28 cellular contexts compared by ENCODE assay signal in genomic region chr18:70197844-70198243, GRCh38. TPM values are rescaled to one million over a fixed set of nuclear protein-coding genes. Genes with fewer than 3 reads are reported as not detected.
A peak's percentile ranks its signal among the peaks of the same experiment; 100 is the strongest.
DNase-seq lines count a peak whose midpoint lies in the region; ATAC-seq lines count a peak whose summit lies in the region.
"Had no signal": no experiment of that assay in that cellular context is flagged by ENCODE, and none has a peak within 500 bp of the region (broad histone marks: within the 10 kb centered on the region; RNA-seq: fewer than 3 reads in every experiment).

No MANE protein-coding gene starts in this region.

- DNase-seq in activated CD8-positive, alpha-beta memory T cell treated with anti-CD3 and anti-CD28 coated beads, Interleukin-2, amount 10 ng/mL, durations not matched to agents 7 days and 5 days: no peak
- no peak for DNase-seq in activated CD8-positive, alpha-beta memory T cell treated with anti-CD3 and anti-CD28 coated beads for 24 hours
- DNase-seq in stimulated activated naive CD8-positive, alpha-beta T cell treated with anti-CD3 and anti-CD28 coated beads, Interleukin-15, Interleukin-2, amounts not matched to agents 100 U/mL and 50 U/mL, for 24 hours: no peak
- no peak for DNase-seq in stimulated activated naive CD8-positive, alpha-beta T cell treated with anti-CD3 and anti-CD28 coated beads, Interleukin-15, amount 100 ng/mL, for 72 hours
- no peak for DNase-seq in left lobe of liver (ENCODE audit: low spot score)
- no peak for DNase-seq in stimulated activated effector memory CD8-positive, alpha-beta T cell treated with anti-CD3 and anti-CD28 coated beads, Interleukin-12 subunit alpha, Interleukin-12 subunit beta, amount 100 ng/mL, for 72 hours (ENCODE audit: low spot score in 2 of 2)
- DNase-seq in posterior vena cava (ENCODE audit: low spot score): no peak
- no peak for DNase-seq in HK-2 (ENCODE audit: unreplicated experiment)
- DNase-seq: C1 segment of cervical spinal cord; Caco-2; CD4-positive, alpha-beta memory T cell; DMS 273 treated with DMSO at 0.1 percent for 48 hours; DMS79; EL; GDM1; GM23248; H7; IMR-90; KG1; MM.1S; NCI-H1694; NCI-H2029 treated with DMSO at 0.1 percent for 48 hours; NCI-H446 treated with DMSO at 0.1 percent for 48 hours; NCI-H526; PC-9; RPMI8226; SHP77 had no signal

- intact Hi-C loops in posterior vena cava (cut with DNase I): loop anchor here (5.0 kb wide), 3 partner anchors 234 to 254 kb away; no protein-coding TSS in a partner anchor

- no peaks in the 10 kb centered on the region for H3K9me3 Mint-ChIP-seq in activated CD8-positive, alpha-beta memory T cell treated with anti-CD3 and anti-CD28 coated beads, Interleukin-2, amount 10 ng/mL, durations not matched to agents 7 days and 5 days (ENCODE audit: low read depth)
- no peaks in the 10 kb centered on the region for H3K9me3 Mint-ChIP-seq in stimulated activated naive CD8-positive, alpha-beta T cell treated with anti-CD3 and anti-CD28 coated beads, Interleukin-15, amount 100 ng/mL, for 72 hours
- no peaks in the 10 kb centered on the region for H3K9me3 Mint-ChIP-seq in stimulated activated effector memory CD8-positive, alpha-beta T cell treated with anti-CD3 and anti-CD28 coated beads, Interleukin-12 subunit alpha, Interleukin-12 subunit beta, amount 100 ng/mL, for 72 hours
- H3K9me3 Mint-ChIP-seq: CD4-positive, alpha-beta memory T cell had no signal

- H3K27ac Mint-ChIP-seq in activated CD8-positive, alpha-beta memory T cell treated with anti-CD3 and anti-CD28 coated beads, Interleukin-2, amount 10 ng/mL, durations not matched to agents 7 days and 5 days: peak overlapping the region; percentile 5
- no peak overlapping the region for H3K27ac Mint-ChIP-seq in stimulated activated naive CD8-positive, alpha-beta T cell treated with anti-CD3 and anti-CD28 coated beads, Interleukin-15, amount 100 ng/mL, for 72 hours
- peak overlapping the region; percentile 85 for H3K27ac Mint-ChIP-seq in stimulated activated effector memory CD8-positive, alpha-beta T cell treated with anti-CD3 and anti-CD28 coated beads, Interleukin-12 subunit alpha, Interleukin-12 subunit beta, amount 100 ng/mL, for 72 hours

- H3K4me1 Mint-ChIP-seq in activated CD8-positive, alpha-beta memory T cell treated with anti-CD3 and anti-CD28 coated beads, Interleukin-2, amount 10 ng/mL, durations not matched to agents 7 days and 5 days: peaks cover 59% of the 10 kb centered on the region
- peaks cover 24% of the 10 kb centered on the region for H3K4me1 Mint-ChIP-seq in stimulated activated naive CD8-positive, alpha-beta T cell treated with anti-CD3 and anti-CD28 coated beads, Interleukin-15, amount 100 ng/mL, for 72 hours
- H3K4me1 Mint-ChIP-seq in stimulated activated effector memory CD8-positive, alpha-beta T cell treated with anti-CD3 and anti-CD28 coated beads, Interleukin-12 subunit alpha, Interleukin-12 subunit beta, amount 100 ng/mL, for 72 hours: peaks cover 51% of the 10 kb centered on the region

- H3K36me3 Mint-ChIP-seq in activated CD8-positive, alpha-beta memory T cell treated with anti-CD3 and anti-CD28 coated beads, Interleukin-2, amount 10 ng/mL, durations not matched to agents 7 days and 5 days: peaks cover 69% of the 10 kb centered on the region
- H3K36me3 Mint-ChIP-seq in stimulated activated effector memory CD8-positive, alpha-beta T cell treated with anti-CD3 and anti-CD28 coated beads, Interleukin-12 subunit alpha, Interleukin-12 subunit beta, amount 100 ng/mL, for 72 hours: peaks cover 100% of the 10 kb centered on the region

- ATAC-seq in activated CD8-positive, alpha-beta memory T cell treated with anti-CD3 and anti-CD28 coated beads, Interleukin-2, amount 10 ng/mL, durations not matched to agents 7 days and 5 days: no peak
- ATAC-seq in stimulated activated naive CD8-positive, alpha-beta T cell treated with anti-CD3 and anti-CD28 coated beads, Interleukin-15, Interleukin-2, amounts not matched to agents 100 U/mL and 50 U/mL, for 24 hours: peak; percentile 21
- ATAC-seq in stimulated activated naive CD8-positive, alpha-beta T cell treated with anti-CD3 and anti-CD28 coated beads, Interleukin-15, amount 100 ng/mL, for 72 hours: no peak
- ATAC-seq in left lobe of liver: peak; percentile 68
- ATAC-seq in stimulated activated effector memory CD8-positive, alpha-beta T cell treated with anti-CD3 and anti-CD28 coated beads, Interleukin-12 subunit alpha, Interleukin-12 subunit beta, amount 100 ng/mL, for 72 hours: peak; percentile 67
- ATAC-seq: GM12878 had no signal

- CTCF ChIA-PET in activated CD8-positive, alpha-beta memory T cell treated with anti-CD3 and anti-CD28 coated beads, Interleukin-2, amount 10 ng/mL, durations not matched to agents 7 days and 5 days (lab: Charles Lee): no interaction called here

- H3K27me3 Mint-ChIP-seq in activated CD8-positive, alpha-beta memory T cell treated with anti-CD3 and anti-CD28 coated beads, Interleukin-2, amount 10 ng/mL, durations not matched to agents 7 days and 5 days: no peaks in the 10 kb centered on the region
- no peaks in the 10 kb centered on the region for H3K27me3 Mint-ChIP-seq in stimulated activated naive CD8-positive, alpha-beta T cell treated with anti-CD3 and anti-CD28 coated beads, Interleukin-15, amount 100 ng/mL, for 72 hours
- H3K27me3 Mint-ChIP-seq: CD4-positive, alpha-beta memory T cell had no signal

- H3K4me3 Mint-ChIP-seq in activated CD8-positive, alpha-beta memory T cell treated with anti-CD3 and anti-CD28 coated beads, Interleukin-2, amount 10 ng/mL, durations not matched to agents 7 days and 5 days: no peak overlapping the region
- H3K4me3 Mint-ChIP-seq in stimulated activated naive CD8-positive, alpha-beta T cell treated with anti-CD3 and anti-CD28 coated beads, Interleukin-15, amount 100 ng/mL, for 72 hours: no peak overlapping the region
- peak overlapping the region; percentile 39 for H3K4me3 Mint-ChIP-seq in stimulated activated effector memory CD8-positive, alpha-beta T cell treated with anti-CD3 and anti-CD28 coated beads, Interleukin-12 subunit alpha, Interleukin-12 subunit beta, amount 100 ng/mL, for 72 hours
- H3K4me3 Mint-ChIP-seq: CD4-positive, alpha-beta memory T cell had no signal

RNA-seq across cellular contexts. Expression of gene RTTN, which starts 7.6 kb away (rescaled TPM):
- 10 to 100 TPM; 30.3 to 42.3 TPM for total RNA-seq in activated CD8-positive, alpha-beta memory T cell treated with anti-CD3 and anti-CD28 coated beads, Interleukin-2, amount 10 ng/mL, durations not matched to agents 7 days and 5 days
- total RNA-seq in left lobe of liver (6.6 TPM), posterior vena cava (1 to 10 TPM; 9.4 to 9.7 TPM)

Comparison
In these comparisons a context has a peak if more than half of its experiments do, and no peak if none do; other contexts are left out.
1. ATAC-seq: peak in stimulated activated naive CD8-positive, alpha-beta T cell treated with anti-CD3 and anti-CD28 coated beads, Interleukin-15, Interleukin-2, amounts not matched to agents 100 U/mL and 50 U/mL, for 24 hours (single experiment), left lobe of liver (single experiment) and stimulated activated effector memory CD8-positive, alpha-beta T cell treated with anti-CD3 and anti-CD28 coated beads, Interleukin-12 subunit alpha, Interleukin-12 subunit beta, amount 100 ng/mL, for 72 hours (single experiment); none in activated CD8-positive, alpha-beta memory T cell treated with anti-CD3 and anti-CD28 coated beads, Interleukin-2, amount 10 ng/mL, durations not matched to agents 7 days and 5 days (single experiment) and stimulated activated naive CD8-positive, alpha-beta T cell treated with anti-CD3 and anti-CD28 coated beads, Interleukin-15, amount 100 ng/mL, for 72 hours (single experiment).
2. H3K27ac Mint-ChIP-seq: peak in activated CD8-positive, alpha-beta memory T cell treated with anti-CD3 and anti-CD28 coated beads, Interleukin-2, amount 10 ng/mL, durations not matched to agents 7 days and 5 days (single experiment) and stimulated activated effector memory CD8-positive, alpha-beta T cell treated with anti-CD3 and anti-CD28 coated beads, Interleukin-12 subunit alpha, Interleukin-12 subunit beta, amount 100 ng/mL, for 72 hours (single experiment); none in stimulated activated naive CD8-positive, alpha-beta T cell treated with anti-CD3 and anti-CD28 coated beads, Interleukin-15, amount 100 ng/mL, for 72 hours (0 of 2).